8 cellular contexts compared by ENCODE assay signal in genomic region chr12:118103601-118104382, GRCh38. TPM values are rescaled to one million over a fixed set of nuclear protein-coding genes. Genes with fewer than 3 reads are reported as not detected.
DNase-seq lines count a peak whose midpoint lies in the region; ATAC-seq and TF ChIP-seq lines count a peak whose summit lies in the region.

Gene VSIG10 (minus strand): TSS chr12:118104011. CDS start chr12:118103671, 340 bp downstream.

- H3K4me3 ChIP-seq in AG09309 (ENCODE audit: control insufficient read depth, low read depth, low read length) = peak within 1 kb of the TSS; percentile 74

- DNase-seq in AG09309 (ENCODE audit: low read depth) (peak; percentile 8), GM13977 (ENCODE audit: low spot score) (peak; percentile 69), NCI-H128 (lab: John Stamatoyannopoulos, UW; ENCODE audit: unreplicated experiment) (peak; percentile 44), ecto neural progenitor cell (ENCODE audit: low spot score) (peak; percentile 86), left lobe of liver (ENCODE audit: low spot score) (peak; percentile 87)
- DNase-seq in stimulated activated CD4-positive, alpha-beta T cell treated with anti-CD3 and anti-CD28 coated beads, Interleukin-2, amount 100 ng/mL, for 24 hours = peak; percentile 19 to 42

- ATAC-seq in left lobe of liver = peak; percentile 95
- ATAC-seq in HG03095 (IDR thresholded peaks at IDR 0.05; ENCODE audit: unreplicated experiment) = no peak

- TF ChIP-seq CTCF in AG09309 (IDR thresholded peaks at IDR 0.05; ENCODE audit: control insufficient read depth, insufficient read depth, low read depth, low read length, missing control alignments) = no peak
- no peak for TF ChIP-seq CTCF in GM13977 (IDR thresholded peaks at IDR 0.05; ENCODE audit: extremely low read depth, insufficient read depth, missing control alignments)
- TF ChIP-seq CTCF in VCaP (conservative IDR thresholded peaks at IDR 0.05) = peak; percentile 11; the same call in 1 of the 2 replicates

- in situ Hi-C loops in GM13977 (cut with MboI; ENCODE audit: low pct_unique_long_range_greater_than_20kb, low sequenced_read_pairs, unreplicated experiment) = no loop called here

- peak within 1 kb of the TSS; percentile 96 for H3K27ac ChIP-seq in VCaP

RNA-seq across cellular contexts. Expression of gene VSIG10, which starts in this region (rescaled TPM):
- total RNA-seq in left lobe of liver = 20.7 TPM

Comparison
In these comparisons a context has a peak if more than half of its experiments do, and no peak if none do; other contexts are left out.
1. DNase-seq: peak in every context shown above with its lines; median percentile 87 in left lobe of liver; 86 in ecto neural progenitor cell; 69 in GM13977; 44 in NCI-H128; 30 in stimulated activated CD4-positive, alpha-beta T cell treated with anti-CD3 and anti-CD28 coated beads, Interleukin-2, amount 100 ng/mL, for 24 hours; 8 in AG09309.